Comparison of ENCODE assay signal across 1 cellular context in genomic region chr22:19823638-19824196, GRCh38.
TF ChIP-seq lines count a peak whose summit lies in the region.

No MANE protein-coding gene starts in this region.

TF ChIP-seq in H1, 55 proteins besides CTCF, POLR2A, EP300 and RAD21:
- TF ChIP-seq SUZ12 (IDR thresholded peaks at IDR 0.05; ENCODE audit: low read length) (no peak), E2F6 (IDR thresholded peaks at IDR 0.05) (no peak; the same call in 1 of the 2 replicates), BRCA1 (IDR thresholded peaks at IDR 0.05; ENCODE audit: low read depth, low read length) (no peak), BCL11A (IDR thresholded peaks at IDR 0.05; ENCODE audit: low read depth in 2 of 2, low read length in 2 of 2) (no peak), SAP30 (IDR thresholded peaks at IDR 0.05; ENCODE audit: insufficient read depth, insufficient replicate concordance, low read length) (no peak), CHD1 (IDR thresholded peaks at IDR 0.05; ENCODE audit: low read depth, low read length) (no peak), EGR1 (IDR thresholded peaks at IDR 0.05; ENCODE audit: borderline replicate concordance, low read depth, low read length) (no peak), ATF3 (IDR thresholded peaks at IDR 0.05; ENCODE audit: insufficient read depth, low read depth, low read length) (no peak), KDM4A (IDR thresholded peaks at IDR 0.05; ENCODE audit: low read depth, low read length, severe bottlenecking) (no peak), EZH2 (IDR thresholded peaks at IDR 0.05; ENCODE audit: low read depth, low read length, severe bottlenecking) (no peak), SP2 (IDR thresholded peaks at IDR 0.05; ENCODE audit: low read length) (no peak), RFX5 (IDR thresholded peaks at IDR 0.05; ENCODE audit: borderline replicate concordance, low read depth, low read length) (no peak), TAF7 (optimal IDR thresholded peaks at IDR 0.05; ENCODE audit: borderline replicate concordance, low read depth, low read length) (no peak)
TF ChIP-seq in H1: peak in this region for 0.
